Comparison of ENCODE assay signal across 9 cellular contexts in the genomic region with DNA sequence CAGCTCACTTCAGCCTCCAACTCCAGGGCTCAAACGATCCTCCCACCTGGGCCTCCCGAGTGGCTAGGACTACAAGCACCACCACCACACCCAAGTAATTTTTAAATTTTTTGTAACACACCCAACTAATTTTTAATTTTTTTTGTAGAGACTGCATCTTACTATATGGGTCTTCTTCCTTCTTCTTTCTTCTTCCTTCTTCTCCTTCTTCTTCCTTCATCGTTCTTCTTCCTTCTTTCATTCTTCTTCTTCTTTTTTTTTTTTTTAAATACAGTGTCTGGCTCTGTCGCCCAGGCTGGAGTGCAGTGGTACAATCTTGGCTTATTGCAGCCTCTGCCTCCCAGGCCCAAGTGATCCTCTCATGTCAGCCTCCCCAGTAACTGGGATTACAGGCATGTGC. TPM values are rescaled to one million over a fixed set of nuclear protein-coding genes. Genes with fewer than 3 reads are reported as not detected.
DNase-seq lines count a peak whose midpoint lies in the region; ATAC-seq and TF ChIP-seq lines count a peak whose summit lies in the region.
"Had no signal": no experiment of that assay in that cellular context is flagged by ENCODE, and none has a peak within 500 bp of the region (broad histone marks: within the 10 kb centered on the region; RNA-seq: fewer than 3 reads in every experiment).

No MANE protein-coding gene starts in this region.

- no peak for TF ChIP-seq CTCF in HFF-Myc (IDR thresholded peaks at IDR 0.05; ENCODE audit: low read depth, low read length, missing control alignments)
- TF ChIP-seq CTCF in WTC11 (IDR thresholded peaks at IDR 0.05): no peak
- TF ChIP-seq CTCF in glutamatergic neuron (IDR thresholded peaks at IDR 0.05; ENCODE audit: partially characterized antibody, unreplicated experiment): no peak
- TF ChIP-seq CTCF in smooth muscle cell (IDR thresholded peaks at IDR 0.05; ENCODE audit: borderline replicate concordance, insufficient read depth, poor library complexity, severe bottlenecking): no peak

- H3K27me3 Mint-ChIP-seq in WTC11 (ENCODE audit: low read depth) (no peaks in the 10 kb centered on the region), glutamatergic neuron (ENCODE audit: unreplicated experiment) (peaks cover 6% of the 10 kb centered on the region)

- peak overlapping the region; percentile 81 for H3K27ac ChIP-seq in smooth muscle cell (ENCODE audit: low read depth)

- no peaks in the 10 kb centered on the region for H3F3A ChIP-seq in smooth muscle cell (ENCODE audit: low read depth)

- H3K4me2 ChIP-seq in smooth muscle cell: peak overlapping the region; percentile 97

- peaks cover 6% of the 10 kb centered on the region; the same call in 1 of the 2 replicates for H3K36me3 Mint-ChIP-seq in WTC11
- H3K36me3 Mint-ChIP-seq in glutamatergic neuron (ENCODE audit: unreplicated experiment): no peaks in the 10 kb centered on the region

- peaks cover 16% of the 10 kb centered on the region for H3K79me2 ChIP-seq in smooth muscle cell (ENCODE audit: low read depth)

- CTCF ChIA-PET in WTC11 (lab: Charles Lee): no interaction called here

- H3K9me3 ChIP-seq in smooth muscle cell (replicated peaks; ENCODE audit: low read depth): no peaks in the 10 kb centered on the region

- H3K27ac Mint-ChIP-seq in WTC11: peak overlapping the region; percentile 95; the same call in 1 of the 2 replicates
- peak overlapping the region; percentile 92 for H3K27ac Mint-ChIP-seq in glutamatergic neuron (ENCODE audit: unreplicated experiment)

- 92% methylated on average over 4 of the region's 4 CpGs for WGBS in smooth muscle cell (ENCODE audit: low lambda C conversion rate)

- peak overlapping the region; percentile 88 for H2AFZ ChIP-seq in smooth muscle cell (ENCODE audit: low read depth)

- ATAC-seq in WTC11 (no peak), HG03565 (IDR thresholded peaks at IDR 0.05; ENCODE audit: unreplicated experiment) (no peak)

- H3K4me3 ChIP-seq in HFF-Myc (replicated peaks; ENCODE audit: low read depth, low read length): peak overlapping the region; percentile 74
- H3K4me3 ChIP-seq in smooth muscle cell: peak overlapping the region; percentile 77

- peaks cover 6% of the 10 kb centered on the region for H3K4me1 ChIP-seq in smooth muscle cell (ENCODE audit: low read depth)

- H3K27me3 ChIP-seq in smooth muscle cell (ENCODE audit: low read depth): no peaks in the 10 kb centered on the region

- H3K4me3 Mint-ChIP-seq in WTC11 (peak overlapping the region; percentile 92), glutamatergic neuron (ENCODE audit: unreplicated experiment) (peak overlapping the region; percentile 88)

- no peaks in the 10 kb centered on the region for H4K20me1 ChIP-seq in smooth muscle cell (ENCODE audit: low read depth)

- no peak overlapping the region for H3K9ac ChIP-seq in smooth muscle cell (ENCODE audit: low read depth)

- DNase-seq in HFF-Myc (ENCODE audit: extremely low read depth, low read depth) (no peak), WTC11 (ENCODE audit: low spot score) (no peak), glutamatergic neuron (no peak), smooth muscle cell (lab: John Stamatoyannopoulos, UW; ENCODE audit: unreplicated experiment) (no peak), T1000 (lab: John Stamatoyannopoulos, UW) (no peak), OCI-M2 (lab: John Stamatoyannopoulos, UW; ENCODE audit: unreplicated experiment) (no peak), RKO (ENCODE audit: low spot score) (no peak)
- DNase-seq: stimulated activated CD4-positive, alpha-beta T cell treated with anti-CD3 and anti-CD28 coated beads, Interleukin-4, amount 100 ng/mL, for 24 hours had no signal

- H3K9me3 Mint-ChIP-seq in WTC11: no peaks in the 10 kb centered on the region
- H3K9me3 Mint-ChIP-seq in glutamatergic neuron (ENCODE audit: unreplicated experiment): peaks cover 7% of the 10 kb centered on the region

- no peaks in the 10 kb centered on the region for H3K36me3 ChIP-seq in smooth muscle cell (ENCODE audit: low read depth)

- POLR2A ChIA-PET in WTC11 (lab: Charles Lee): no interaction called here

- peaks cover 35% of the 10 kb centered on the region for H3K4me1 Mint-ChIP-seq in WTC11
- peaks cover 15% of the 10 kb centered on the region for H3K4me1 Mint-ChIP-seq in glutamatergic neuron (ENCODE audit: low read depth, unreplicated experiment)

TF ChIP-seq in WTC11, 78 proteins besides CTCF, POLR2A, EP300 and RAD21 (continues in another document):
- TF ChIP-seq ZNF121 (CRISPR knock-in tag; IDR thresholded peaks at IDR 0.05) (no peak), IRF2 (CRISPR knock-in tag; IDR thresholded peaks at IDR 0.05; ENCODE audit: borderline replicate concordance, low read depth) (no peak), ZNF671 (CRISPR knock-in tag; IDR thresholded peaks at IDR 0.05) (no peak), SOX15 (CRISPR knock-in tag; IDR thresholded peaks at IDR 0.05) (no peak), CREM (CRISPR knock-in tag; IDR thresholded peaks at IDR 0.05) (no peak), GRHL2 (CRISPR knock-in tag; IDR thresholded peaks at IDR 0.05; ENCODE audit: insufficient replicate concordance, severe bottlenecking) (no peak), SP1 (CRISPR knock-in tag; conservative IDR thresholded peaks at IDR 0.05) (no peak), TEAD1 (CRISPR knock-in tag; IDR thresholded peaks at IDR 0.05) (no peak), ZNF423 (CRISPR knock-in tag; IDR thresholded peaks at IDR 0.05) (no peak)
- TF ChIP-seq, protein P1, sequence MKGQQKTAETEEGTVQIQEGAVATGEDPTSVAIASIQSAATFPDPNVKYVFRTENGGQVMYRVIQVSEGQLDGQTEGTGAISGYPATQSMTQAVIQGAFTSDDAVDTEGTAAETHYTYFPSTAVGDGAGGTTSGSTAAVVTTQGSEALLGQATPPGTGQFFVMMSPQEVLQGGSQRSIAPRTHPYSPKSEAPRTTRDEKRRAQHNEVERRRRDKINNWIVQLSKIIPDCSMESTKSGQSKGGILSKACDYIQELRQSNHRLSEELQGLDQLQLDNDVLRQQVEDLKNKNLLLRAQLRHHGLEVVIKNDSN (CRISPR knock-in tag; IDR thresholded peaks at IDR 0.05): no peak
- TF ChIP-seq, protein P2, sequence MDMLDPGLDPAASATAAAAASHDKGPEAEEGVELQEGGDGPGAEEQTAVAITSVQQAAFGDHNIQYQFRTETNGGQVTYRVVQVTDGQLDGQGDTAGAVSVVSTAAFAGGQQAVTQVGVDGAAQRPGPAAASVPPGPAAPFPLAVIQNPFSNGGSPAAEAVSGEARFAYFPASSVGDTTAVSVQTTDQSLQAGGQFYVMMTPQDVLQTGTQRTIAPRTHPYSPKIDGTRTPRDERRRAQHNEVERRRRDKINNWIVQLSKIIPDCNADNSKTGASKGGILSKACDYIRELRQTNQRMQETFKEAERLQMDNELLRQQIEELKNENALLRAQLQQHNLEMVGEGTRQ (CRISPR knock-in tag; IDR thresholded peaks at IDR 0.05): no peak
- TF ChIP-seq, protein P3, sequence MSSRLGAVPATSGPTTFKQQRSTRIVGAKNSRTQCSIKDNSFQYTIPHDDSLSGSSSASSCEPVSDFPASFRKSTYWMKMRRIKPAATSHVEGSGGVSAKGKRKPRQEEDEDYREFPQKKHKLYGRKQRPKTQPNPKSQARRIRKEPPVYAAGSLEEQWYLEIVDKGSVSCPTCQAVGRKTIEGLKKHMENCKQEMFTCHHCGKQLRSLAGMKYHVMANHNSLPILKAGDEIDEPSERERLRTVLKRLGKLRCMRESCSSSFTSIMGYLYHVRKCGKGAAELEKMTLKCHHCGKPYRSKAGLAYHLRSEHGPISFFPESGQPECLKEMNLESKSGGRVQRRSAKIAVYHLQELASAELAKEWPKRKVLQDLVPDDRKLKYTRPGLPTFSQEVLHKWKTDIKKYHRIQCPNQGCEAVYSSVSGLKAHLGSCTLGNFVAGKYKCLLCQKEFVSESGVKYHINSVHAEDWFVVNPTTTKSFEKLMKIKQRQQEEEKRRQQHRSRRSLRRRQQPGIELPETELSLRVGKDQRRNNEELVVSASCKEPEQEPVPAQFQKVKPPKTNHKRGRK (CRISPR knock-in tag; IDR thresholded peaks at IDR 0.05; ENCODE audit: borderline replicate concordance): no peak
- TF ChIP-seq, protein P4, sequence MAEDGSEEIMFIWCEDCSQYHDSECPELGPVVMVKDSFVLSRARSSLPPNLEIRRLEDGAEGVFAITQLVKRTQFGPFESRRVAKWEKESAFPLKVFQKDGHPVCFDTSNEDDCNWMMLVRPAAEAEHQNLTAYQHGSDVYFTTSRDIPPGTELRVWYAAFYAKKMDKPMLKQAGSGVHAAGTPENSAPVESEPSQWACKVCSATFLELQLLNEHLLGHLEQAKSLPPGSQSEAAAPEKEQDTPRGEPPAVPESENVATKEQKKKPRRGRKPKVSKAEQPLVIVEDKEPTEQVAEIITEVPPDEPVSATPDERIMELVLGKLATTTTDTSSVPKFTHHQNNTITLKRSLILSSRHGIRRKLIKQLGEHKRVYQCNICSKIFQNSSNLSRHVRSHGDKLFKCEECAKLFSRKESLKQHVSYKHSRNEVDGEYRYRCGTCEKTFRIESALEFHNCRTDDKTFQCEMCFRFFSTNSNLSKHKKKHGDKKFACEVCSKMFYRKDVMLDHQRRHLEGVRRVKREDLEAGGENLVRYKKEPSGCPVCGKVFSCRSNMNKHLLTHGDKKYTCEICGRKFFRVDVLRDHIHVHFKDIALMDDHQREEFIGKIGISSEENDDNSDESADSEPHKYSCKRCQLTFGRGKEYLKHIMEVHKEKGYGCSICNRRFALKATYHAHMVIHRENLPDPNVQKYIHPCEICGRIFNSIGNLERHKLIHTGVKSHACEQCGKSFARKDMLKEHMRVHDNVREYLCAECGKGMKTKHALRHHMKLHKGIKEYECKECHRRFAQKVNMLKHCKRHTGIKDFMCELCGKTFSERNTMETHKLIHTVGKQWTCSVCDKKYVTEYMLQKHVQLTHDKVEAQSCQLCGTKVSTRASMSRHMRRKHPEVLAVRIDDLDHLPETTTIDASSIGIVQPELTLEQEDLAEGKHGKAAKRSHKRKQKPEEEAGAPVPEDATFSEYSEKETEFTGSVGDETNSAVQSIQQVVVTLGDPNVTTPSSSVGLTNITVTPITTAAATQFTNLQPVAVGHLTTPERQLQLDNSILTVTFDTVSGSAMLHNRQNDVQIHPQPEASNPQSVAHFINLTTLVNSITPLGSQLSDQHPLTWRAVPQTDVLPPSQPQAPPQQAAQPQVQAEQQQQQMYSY (CRISPR knock-in tag; IDR thresholded peaks at IDR 0.05): no peak
- TF ChIP-seq, protein P5, sequence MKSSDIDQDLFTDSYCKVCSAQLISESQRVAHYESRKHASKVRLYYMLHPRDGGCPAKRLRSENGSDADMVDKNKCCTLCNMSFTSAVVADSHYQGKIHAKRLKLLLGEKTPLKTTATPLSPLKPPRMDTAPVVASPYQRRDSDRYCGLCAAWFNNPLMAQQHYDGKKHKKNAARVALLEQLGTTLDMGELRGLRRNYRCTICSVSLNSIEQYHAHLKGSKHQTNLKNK (CRISPR knock-in tag; IDR thresholded peaks at IDR 0.05): no peak

RNA-seq across cellular contexts. Expression of a gene that starts 1.0 kb away (rescaled TPM):
- total RNA-seq in WTC11 (2021): 17.3 to 19.0 TPM (median 18.9 TPM) in 3 replicates
- total RNA-seq in glutamatergic neuron (ENCODE audit: unreplicated experiment): 31.9 TPM
- total RNA-seq in smooth muscle cell: 6.6 and 8.2 TPM in 2 replicates
- 4.2 and 5.3 TPM in 2 replicates for polyA plus RNA-seq in smooth muscle cell

RNA-seq across cellular contexts. Expression of a gene that starts 48.0 kb away (rescaled TPM):
- 51.9 to 52.5 TPM (median 52.4 TPM) in 3 replicates for total RNA-seq in WTC11 (2021)
- total RNA-seq in glutamatergic neuron (ENCODE audit: unreplicated experiment): 39.0 TPM
- 10.8 and 13.0 TPM in 2 replicates for total RNA-seq in smooth muscle cell
- 1.2 and 2.0 TPM in 2 replicates for polyA plus RNA-seq in smooth muscle cell
